ENCODE assay signal across 29 cellular contexts in genomic region chr5:102858221-102858620, GRCh38.
DNase-seq lines count a peak whose midpoint lies in the region; ATAC-seq, FAIRE-seq and TF ChIP-seq lines count a peak whose summit lies in the region.
"Had no signal": no experiment of that assay in that cellular context is flagged by ENCODE, and none has a peak within 500 bp of the region (broad histone marks: within the 10 kb centered on the region; RNA-seq: fewer than 3 reads in every experiment).

No MANE protein-coding gene starts in this region.

- no peak for TF ChIP-seq POLR2A in HCT116 (IDR thresholded peaks at IDR 0.05; ENCODE audit: borderline replicate concordance, extremely low read depth, insufficient read depth, insufficient read length)
- TF ChIP-seq POLR2A in GM12878 (IDR thresholded peaks at IDR 0.05; ENCODE audit: low read depth, low read length) = no peak

- no peak for FAIRE-seq in GM12878 (lab: Jason Lieb, UNC)
- FAIRE-seq: endothelial cell of umbilical vein, H1 had no signal

- H3K36me3 ChIP-seq in HCT116 (ENCODE audit: control insufficient read depth in 1 of 2, insufficient read depth in 2 of 2, low read length in 2 of 2) (no peaks in the 10 kb centered on the region), GM12878 (ENCODE audit: control insufficient read depth in 2 of 2, insufficient read depth in 2 of 2, low read length in 1 of 2) (no peaks in the 10 kb centered on the region; a peak in 1 of 4 replicates), mesendoderm (ENCODE audit: control insufficient read depth, insufficient read depth, low read length) (no peaks in the 10 kb centered on the region)
- H3K36me3 ChIP-seq: ascending aorta had no signal

- in situ Hi-C loops in GM12878 (cut with MboI) = no loop called here

- no peak overlapping the region for H4K5ac ChIP-seq in mesendoderm (ENCODE audit: low read length)

- H4K20me1 ChIP-seq in HCT116 (ENCODE audit: insufficient read depth) (no peaks in the 10 kb centered on the region), GM12878 (ENCODE audit: control insufficient read depth, insufficient read depth) (no peaks in the 10 kb centered on the region)

- H3K9ac ChIP-seq in HCT116 (ENCODE audit: low read length) (no peak overlapping the region), GM12878 (ENCODE audit: control insufficient read depth, insufficient read depth, low read length) (no peak overlapping the region), mesendoderm (ENCODE audit: low read length) (no peak overlapping the region)

- CTCF ChIA-PET in HCT116 (lab: Charles Lee) = interaction anchor here (1.2 kb wide), 1 partner anchor 177 kb away, joined by 3 read pairs; no protein-coding TSS in a partner anchor
- CTCF ChIA-PET in GM12878 (lab: Yijun Ruan, JAX) = interaction anchor here (0.8 to 1.3 kb wide), 2 partner anchors 22 to 77 kb away, joined by 3 to 6 read pairs; no protein-coding TSS in a partner anchor

- ATAC-seq in HCT116 (peak; percentile 52; the same call in 1 of the 2 replicates), GM12878 (0 out of 3 replicates have a peak, but pooled peaks have one; percentile 20), HG03571 (IDR thresholded peaks at IDR 0.05; ENCODE audit: unreplicated experiment) (no peak), omental fat pad (ENCODE audit: low FRiP score) (no peak)
- ATAC-seq: activated CD8-positive, alpha-beta memory T cell treated with anti-CD3 and anti-CD28 coated beads, Interleukin-2, amount 10 ng/mL, durations not matched to agents 7 days and 5 days; left ventricle myocardium superior had no signal

- peaks cover 10% of the 10 kb centered on the region for H3K4me1 Mint-ChIP-seq in mesothelial cell of epicardium

- no peak overlapping the region for H3K23ac ChIP-seq in mesendoderm (ENCODE audit: low read length)

- no peak overlapping the region for H3K4me3 Mint-ChIP-seq in mesothelial cell of epicardium
- H3K4me3 Mint-ChIP-seq: activated CD8-positive, alpha-beta memory T cell treated with anti-CD3 and anti-CD28 coated beads, Interleukin-2, amount 10 ng/mL, durations not matched to agents 7 days and 5 days; naive thymus-derived CD4-positive, alpha-beta T cell had no signal

- H3K27me3 Mint-ChIP-seq in mesothelial cell of epicardium (ENCODE audit: low read depth) = no peaks in the 10 kb centered on the region
- H3K27me3 Mint-ChIP-seq: activated CD8-positive, alpha-beta memory T cell treated with anti-CD3 and anti-CD28 coated beads, Interleukin-2, amount 10 ng/mL, durations not matched to agents 7 days and 5 days had no signal

- no peak overlapping the region for H4K8ac ChIP-seq in mesendoderm (ENCODE audit: low read depth, low read length)

- H2AK5ac ChIP-seq in mesendoderm (ENCODE audit: low read length) = no peak overlapping the region

- no peaks in the 10 kb centered on the region for H3K79me1 ChIP-seq in mesendoderm (ENCODE audit: low read length)

- H3K9me3 ChIP-seq in HCT116 (ENCODE audit: control insufficient read depth in 1 of 2, insufficient read depth in 1 of 2, low read depth in 1 of 2, low read length in 2 of 2) (no peaks in the 10 kb centered on the region), GM12878 (replicated peaks; ENCODE audit: control insufficient read depth, insufficient read depth, low read length) (no peaks in the 10 kb centered on the region)
- H3K9me3 ChIP-seq: ascending aorta had no signal

- H3K56ac ChIP-seq in mesendoderm (ENCODE audit: low read length) = no peak overlapping the region

- RAD21 ChIA-PET in HCT116 (lab: Charles Lee; ENCODE audit: low non-redundant PET in 1 of 2, low total read pairs in 2 of 2, uncharacterized antibody in 2 of 2, unreplicated experiment in 2 of 2) (no interaction called here), GM12878 (lab: Charles Lee; ENCODE audit: unreplicated experiment) (interaction anchor here (1.1 kb wide), 1 partner anchor 76 kb away, joined by 3 read pairs; no protein-coding TSS in a partner anchor)

- H3K4ac ChIP-seq in mesendoderm (ENCODE audit: low read depth, low read length) = no peak overlapping the region

- no peak overlapping the region for H2BK120ac ChIP-seq in mesendoderm (ENCODE audit: low read depth, low read length)

- TF ChIP-seq CTCF in HCT116 (IDR thresholded peaks at IDR 0.05 in 2 of 3, conservative IDR thresholded peaks at IDR 0.05 in 1 of 3; ENCODE audit: borderline replicate concordance in 1 of 3, insufficient read depth in 1 of 3, low read depth in 2 of 3, low read length in 2 of 3) (peak in 1 of 3 experiments; percentile 26; a peak in 1 of 6 replicates), GM12878 (IDR thresholded peaks at IDR 0.05 in 2 of 3, conservative IDR thresholded peaks at IDR 0.05 in 1 of 3; ENCODE audit: control insufficient read depth in 2 of 3, extremely low read depth in 1 of 3, insufficient read depth in 1 of 3, low read depth in 3 of 3, low read length in 3 of 3) (no peak), mesothelial cell of epicardium (IDR thresholded peaks at IDR 0.05; ENCODE audit: unreplicated experiment) (no peak), omental fat pad (IDR thresholded peaks at IDR 0.05) (no peak)

- WGBS in GM12878 (ENCODE audit: insufficient coverage, insufficient replicate concordance, low lambda C conversion rate, missing lambda C conversion rate) = 100% methylated on average over 1 of the region's 1 CpG
- no CpG with 5 or more reads among the region's 1 CpG for WGBS in mesendoderm (ENCODE audit: extremely low coverage, insufficient coverage, low lambda C conversion rate)

- H3K4me1 ChIP-seq in HCT116 (ENCODE audit: control insufficient read depth in 1 of 2, insufficient read depth in 2 of 2, low read length in 2 of 2) (peaks cover 66 to 81% of the 10 kb centered on the region in 2 experiments), GM12878 (ENCODE audit: control insufficient read depth, insufficient read depth, low read length) (no peaks in the 10 kb centered on the region), mesendoderm (ENCODE audit: control insufficient read depth, low read depth, low read length) (no peaks in the 10 kb centered on the region)
- H3K4me1 ChIP-seq: ascending aorta had no signal

- no peaks in the 10 kb centered on the region for H3K9me2 ChIP-seq in HCT116 (ENCODE audit: insufficient read depth)

- DNase-seq in ELR (ENCODE audit: low read depth) (peak; percentile 31), HCT116 (ENCODE audit: low read depth, low spot score) (no peak), GM12878 (ENCODE audit: low read depth, low spot score) (no peak), mesendoderm (peak; percentile 6), kidney glomerular epithelial cell (lab: John Stamatoyannopoulos, UW) (no peak), mesothelial cell of epicardium (ENCODE audit: low spot score in 2 of 2, unreplicated experiment in 2 of 2) (no peak), omental fat pad (ENCODE audit: low spot score) (no peak)
- DNase-seq: activated CD4-positive, alpha-beta T cell treated with anti-CD3 and anti-CD28 coated beads, Interleukin-2, amount 50 U/mL, for 4 hours; activated CD8-positive, alpha-beta memory T cell treated with anti-CD3 and anti-CD28 coated beads, Interleukin-2, amount 10 ng/mL, durations not matched to agents 7 days and 5 days; activated gamma-delta T cell treated with Interleukin-2 at 50 U/mL for 16 hours; activated T-cell treated with anti-CD3 and anti-CD28 coated beads, Interleukin-2, amount 50 U/mL, for 48 hours; COR-L47; DMS79 treated with DMSO at 0.1 percent for 48 hours; glutamatergic neuron; left ventricle myocardium superior; midbrain; naive thymus-derived CD4-positive, alpha-beta T cell; NCI-H1436; NCI-H2107; nucleus accumbens; stimulated activated naive CD4-positive, alpha-beta T cell treated with Interleukin-2 at 50 U/mL for 16 hours; T-helper 2 cell had no signal

- H3K36me3 Mint-ChIP-seq in mesothelial cell of epicardium = no peaks in the 10 kb centered on the region
- H3K36me3 Mint-ChIP-seq: activated CD8-positive, alpha-beta memory T cell treated with anti-CD3 and anti-CD28 coated beads, Interleukin-2, amount 10 ng/mL, durations not matched to agents 7 days and 5 days; naive thymus-derived CD4-positive, alpha-beta T cell had no signal

- SMC1A ChIA-PET in GM12878 (lab: Charles Lee; ENCODE audit: uncharacterized antibody, unreplicated experiment) = interaction anchor here (0.8 to 1.8 kb wide), 3 partner anchors 9 to 26 kb away, joined by 3 to 4 read pairs (median 4); no protein-coding TSS in a partner anchor

- no peak for TF ChIP-seq EP300 in GM12878 (IDR thresholded peaks at IDR 0.05; ENCODE audit: borderline replicate concordance in 1 of 2, control insufficient read depth in 1 of 2, low read depth in 2 of 2, low read length in 2 of 2)

- H2BK5ac ChIP-seq in mesendoderm (ENCODE audit: low read length) = no peak overlapping the region

- H3K4me3 ChIP-seq in HCT116 (replicated peaks in 1 of 2; ENCODE audit: low read depth in 1 of 2, low read length in 2 of 2) (no peak overlapping the region), GM12878 (no peak overlapping the region), mesendoderm (ENCODE audit: low read length) (no peak overlapping the region)
- H3K4me3 ChIP-seq: ascending aorta, skin epidermis had no signal

- BruUV-seq in HCT116 (replicated peaks; lab: Mats Ljungman, UMichigan) (no TSS peak), GM12878 (replicated peaks; lab: Mats Ljungman, UMichigan) (no TSS peak)

- H3K4me2 ChIP-seq in HCT116 (ENCODE audit: low read length) (peak overlapping the region; percentile 5; the same call in 1 of the 2 replicates), GM12878 (ENCODE audit: control insufficient read depth, insufficient read depth) (no peak overlapping the region), mesendoderm (ENCODE audit: low read length) (no peak overlapping the region)

- no peak overlapping the region for H3K18ac ChIP-seq in mesendoderm (ENCODE audit: low read length)

- H2BK15ac ChIP-seq in mesendoderm (replicated peaks; ENCODE audit: low read depth) = no peak overlapping the region

- no peaks in the 10 kb centered on the region for H3K27me3 ChIP-seq in HCT116 (ENCODE audit: insufficient read depth, low read length)
- no peaks in the 10 kb centered on the region for H3K27me3 ChIP-seq in GM12878 (replicated peaks in 1 of 2; ENCODE audit: control insufficient read depth in 2 of 2, insufficient read depth in 2 of 2, low read length in 1 of 2)
- no peaks in the 10 kb centered on the region for H3K27me3 ChIP-seq in mesendoderm (ENCODE audit: insufficient read depth, low read length, poor library complexity)
- H3K27me3 ChIP-seq: ascending aorta had no signal

- H2AFZ ChIP-seq in HCT116 (ENCODE audit: low read depth, low read length, poor library complexity, severe bottlenecking) (no peak overlapping the region), GM12878 (ENCODE audit: control insufficient read depth, low read depth, low read length) (no peak overlapping the region)

- intact Hi-C loops in HCT116 (cut with micrococcal nuclease) = loop anchor here (5.0 kb wide), 1 partner anchor 76 kb away; no protein-coding TSS in a partner anchor
- intact Hi-C loops in GM12878 (cut with micrococcal nuclease; ENCODE audit: unreplicated experiment) = no loop called here

- H3K79me2 ChIP-seq in HCT116 (ENCODE audit: insufficient read depth, low read length) (no peaks in the 10 kb centered on the region; the same call in 1 of the 2 replicates), GM12878 (ENCODE audit: control insufficient read depth, insufficient read depth, low read length) (no peaks in the 10 kb centered on the region), mesendoderm (ENCODE audit: control insufficient read depth, insufficient read depth, low read length) (no peaks in the 10 kb centered on the region)

- POLR2A ChIA-PET in HCT116 (lab: Charles Lee) = interaction anchor here (1.8 kb wide), 1 partner anchor 32 kb away, joined by 7 read pairs; no protein-coding TSS in a partner anchor
- POLR2A ChIA-PET in GM12878 (lab: Charles Lee) = interaction anchor here (0.6 kb wide), 1 partner anchor 11 kb away, joined by 3 read pairs; no protein-coding TSS in a partner anchor

- H3K27ac ChIP-seq in HCT116 (ENCODE audit: low read depth, low read length) = peak overlapping the region; percentile 42; the same call in 1 of the 2 replicates
- H3K27ac ChIP-seq in GM12878 (ENCODE audit: control insufficient read depth, insufficient read depth) = no peak overlapping the region
- no peak overlapping the region for H3K27ac ChIP-seq in mesendoderm (ENCODE audit: low read depth, low read length)
- H3K27ac ChIP-seq: ascending aorta, C4-2B, HL-60 had no signal

- no peak for TF ChIP-seq RAD21 in HCT116 (IDR thresholded peaks at IDR 0.05; ENCODE audit: low read depth)
- TF ChIP-seq RAD21 in GM12878 (IDR thresholded peaks at IDR 0.05; ENCODE audit: insufficient read depth, low read depth, low read length) = no peak

- H3K27ac Mint-ChIP-seq in mesothelial cell of epicardium = no peak overlapping the region
- H3K27ac Mint-ChIP-seq: activated CD8-positive, alpha-beta memory T cell treated with anti-CD3 and anti-CD28 coated beads, Interleukin-2, amount 10 ng/mL, durations not matched to agents 7 days and 5 days; naive thymus-derived CD4-positive, alpha-beta T cell had no signal

- H3K9me3 Mint-ChIP-seq in mesothelial cell of epicardium = peaks cover 3% of the 10 kb centered on the region

Comparison
In these comparisons a context has a peak if more than half of its experiments do, and no peak if none do; other contexts are left out.
1. DNase-seq: peak in ELR (single experiment) and mesendoderm (single experiment); none in HCT116 (single experiment), GM12878 (single experiment), kidney glomerular epithelial cell (single experiment), mesothelial cell of epicardium (0 of 2) and omental fat pad (single experiment).
2. ATAC-seq: peak in HCT116 (single experiment) and GM12878 (single experiment); none in HG03571 (single experiment) and omental fat pad (single experiment).